Comparison of ENCODE assay signal across 22 cellular contexts in the genomic region with DNA sequence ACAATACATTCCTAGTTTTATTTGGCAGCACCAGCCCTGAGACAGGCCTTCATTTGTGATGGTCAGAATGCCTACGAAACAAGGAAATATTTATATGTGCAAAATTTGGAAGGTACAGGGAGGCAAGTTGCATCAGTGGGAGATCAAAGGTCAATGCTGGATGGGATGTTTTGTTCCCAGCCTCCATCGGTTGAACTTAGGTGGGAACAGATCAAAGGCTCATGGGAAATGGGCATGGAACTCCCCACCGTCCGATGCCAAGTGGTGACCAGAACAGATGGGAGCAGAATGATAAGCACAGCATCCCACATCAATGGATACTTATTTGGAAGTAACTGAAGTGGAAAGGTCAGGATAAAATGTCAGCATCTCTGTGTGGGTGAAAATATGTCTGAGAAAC.
"Had no signal": no experiment of that assay in that cellular context is flagged by ENCODE, and none has a peak within 500 bp of the region (broad histone marks: within the 10 kb centered on the region; RNA-seq: fewer than 3 reads in every experiment).

No MANE protein-coding gene starts in this region.

- H3K4me3 ChIP-seq: dorsolateral prefrontal cortex, lung, ovary, psoas muscle, smooth muscle cell, stomach, thyroid gland, upper lobe of left lung, uterus had no signal

- H3K4me1 ChIP-seq: psoas muscle, stomach, thyroid gland, upper lobe of left lung, uterus had no signal

- H3K27ac ChIP-seq: dorsolateral prefrontal cortex, ovary, psoas muscle, stomach, thyroid gland, upper lobe of left lung, uterus had no signal

- ATAC-seq: left ventricle myocardium superior, natural killer cell, psoas muscle had no signal

- H3K36me3 Mint-ChIP-seq: memory B cell, natural killer cell had no signal

- H3K36me3 ChIP-seq: ovary, stomach, thyroid gland, upper lobe of left lung, uterus had no signal

- H3K4me1 Mint-ChIP-seq: memory B cell, natural killer cell had no signal

- H3K9me3 Mint-ChIP-seq: natural killer cell had no signal

- DNase-seq: dorsolateral prefrontal cortex; effector CD4-positive, alpha-beta T cell; head of caudate nucleus; left ventricle myocardium superior; natural killer cell; occipital lobe; posterior cingulate gyrus; psoas muscle; right cardiac atrium; stimulated activated CD4-positive, alpha-beta T cell treated with anti-CD3 and anti-CD28 coated beads, Interleukin-12 subunit alpha, Interleukin-12 subunit beta, amount 100 ng/mL, for 4 hours; stimulated activated CD4-positive, alpha-beta T cell treated with anti-CD3 and anti-CD28 coated beads, Interleukin-1b, Interleukin-23, amount 100 ng/mL, for 48 hours; stimulated activated CD4-positive, alpha-beta T cell treated with anti-CD3 and anti-CD28 coated beads, Interleukin-4, amount 100 ng/mL, for 1 hour; stimulated activated CD8-positive, alpha-beta memory T cell treated with anti-CD3 and anti-CD28 coated beads, Interleukin-4, amount 100 ng/mL, for 48 hours; stimulated activated naive CD4-positive, alpha-beta T cell treated with Interleukin-2 at 50 U/mL for 16 hours; stomach; thyroid gland; upper lobe of left lung; uterus had no signal

- H3K9me3 ChIP-seq: ovary, psoas muscle, stomach, thyroid gland, upper lobe of left lung, uterus had no signal

- H3K4me3 Mint-ChIP-seq: memory B cell, natural killer cell had no signal

- H3K27ac Mint-ChIP-seq: memory B cell, natural killer cell had no signal

- H3K27me3 ChIP-seq: dorsolateral prefrontal cortex, ovary, stomach, thyroid gland, upper lobe of left lung, uterus had no signal
